In the genomic region with DNA sequence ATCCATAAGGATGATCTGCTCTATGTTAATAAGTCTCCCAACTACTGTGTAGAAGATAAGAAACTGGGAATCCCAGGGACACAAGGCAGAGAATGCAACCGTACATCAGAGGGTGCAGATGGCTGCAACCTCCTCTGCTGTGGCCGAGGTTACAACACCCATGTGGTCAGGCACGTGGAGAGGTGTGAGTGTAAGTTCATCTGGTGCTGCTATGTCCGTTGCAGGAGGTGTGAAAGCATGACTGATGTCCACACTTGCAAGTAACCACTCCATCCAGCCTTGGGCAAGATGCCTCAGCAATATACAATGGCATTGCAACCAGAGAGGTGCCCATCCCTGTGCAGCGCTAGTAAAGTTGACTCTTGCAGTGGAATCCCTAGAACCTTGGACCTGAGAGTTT, we compare ENCODE assay signal across 22 cellular contexts. TPM values are rescaled to one million over a fixed set of nuclear protein-coding genes. Genes with fewer than 3 reads are reported as not detected.
DNase-seq lines count a peak whose midpoint lies in the region; ATAC-seq and TF ChIP-seq lines count a peak whose summit lies in the region.
"Had no signal": no experiment of that assay in that cellular context is flagged by ENCODE, and none has a peak within 500 bp of the region (broad histone marks: within the 10 kb centered on the region; RNA-seq: fewer than 3 reads in every experiment).

No MANE protein-coding gene starts in this region.

- no peak overlapping the region for H3K4me3 Mint-ChIP-seq in IgD-negative memory B cell
- no peak overlapping the region for H3K4me3 Mint-ChIP-seq in natural killer cell treated with Interleukin-12 subunit alpha and Interleukin-12 subunit beta and Interleukin-15 and Interleukin-18, amount 100 ng/mL, for 72 hours
- H3K4me3 Mint-ChIP-seq: CD4-positive, alpha-beta memory T cell; HFFc6; T-helper 1 cell treated with Interleukin-12 subunit alpha and Interleukin-12 subunit beta and Interleukin-4 antibody, amounts not matched to agents 30 μg/mL and 1 μg/mL, for 36 hours had no signal

- DNase-seq in natural killer cell treated with Interleukin-12 subunit alpha and Interleukin-12 subunit beta and Interleukin-15 and Interleukin-18, amount 100 ng/mL, for 72 hours (ENCODE audit: low spot score), result peak; percentile 75
- DNase-seq in stimulated activated naive CD8-positive, alpha-beta T cell treated with anti-CD3 and anti-CD28 coated beads, Interleukin-15, Interleukin-2, amounts not matched to agents 100 U/mL and 50 U/mL, for 24 hours, result no peak
- DNase-seq in left lung (no peak), T-helper 2 cell (no peak)
- DNase-seq: Caco-2; CD4-positive, alpha-beta memory T cell; DMS 273 treated with DMSO at 0.1 percent for 48 hours; DND-41; HFFc6; NCI-H1694; NCI-H2081; NCI-H2171; NCI-H524 treated with DMSO at 0.1 percent for 48 hours; PC-3; SHP77 had no signal

- no peak for TF ChIP-seq CTCF in left lung (IDR thresholded peaks at IDR 0.05)

- H3K4me3 ChIP-seq in BLaER1, result peak overlapping the region; percentile 70
- no peak overlapping the region for H3K4me3 ChIP-seq in left lung
- H3K4me3 ChIP-seq: A549 had no signal

- ATAC-seq in GM18520 (IDR thresholded peaks at IDR 0.05; ENCODE audit: unreplicated experiment) (peak; percentile 67), left lung (no peak)
- peak; percentile 90 to 91 for ATAC-seq in natural killer cell treated with Interleukin-12 subunit alpha and Interleukin-12 subunit beta and Interleukin-15 and Interleukin-18, amount 100 ng/mL, for 72 hours
- no peak for ATAC-seq in stimulated activated naive CD8-positive, alpha-beta T cell treated with anti-CD3 and anti-CD28 coated beads, Interleukin-15, Interleukin-2, amounts not matched to agents 100 U/mL and 50 U/mL, for 24 hours
- ATAC-seq: A549, PC-3 had no signal

- peak overlapping the region; percentile 85 for H3K9ac ChIP-seq in BLaER1

- peaks cover 10 to 20% (median 18%) of the 10 kb centered on the region in 3 donors for H3K4me1 Mint-ChIP-seq in IgD-negative memory B cell
- H3K4me1 Mint-ChIP-seq in natural killer cell treated with Interleukin-12 subunit alpha and Interleukin-12 subunit beta and Interleukin-15 and Interleukin-18, amount 100 ng/mL, for 72 hours (ENCODE audit: low read depth in 2 of 2), result peaks cover 14% of the 10 kb centered on the region in 2 donors
- H3K4me1 Mint-ChIP-seq: CD4-positive, alpha-beta memory T cell had no signal

- peaks cover 96% of the 10 kb centered on the region for H4K20me1 ChIP-seq in BLaER1

- H3K9me3 ChIP-seq in BLaER1 (no peaks in the 10 kb centered on the region), left lung (no peaks in the 10 kb centered on the region)
- H3K9me3 ChIP-seq: A549, Caco-2 had no signal

- intact Hi-C loops in left lung (cut with DNase I), result no loop called here

- H3K36me3 Mint-ChIP-seq in IgD-negative memory B cell, result no peaks in the 10 kb centered on the region
- peaks cover 7% of the 10 kb centered on the region for H3K36me3 Mint-ChIP-seq in natural killer cell treated with Interleukin-12 subunit alpha and Interleukin-12 subunit beta and Interleukin-15 and Interleukin-18, amount 100 ng/mL, for 72 hours

- H3K9me3 Mint-ChIP-seq in IgD-negative memory B cell, result no peaks in the 10 kb centered on the region
- H3K9me3 Mint-ChIP-seq in natural killer cell treated with Interleukin-12 subunit alpha and Interleukin-12 subunit beta and Interleukin-15 and Interleukin-18, amount 100 ng/mL, for 72 hours, result no peaks in the 10 kb centered on the region
- H3K9me3 Mint-ChIP-seq: CD4-positive, alpha-beta memory T cell; HFFc6; T-helper 1 cell treated with Interleukin-12 subunit alpha and Interleukin-12 subunit beta and Interleukin-4 antibody, amounts not matched to agents 30 μg/mL and 1 μg/mL, for 36 hours had no signal

- peaks cover 65% of the 10 kb centered on the region for H3K36me3 ChIP-seq in BLaER1
- H3K36me3 ChIP-seq in left lung, result peaks cover 0 to 6% of the 10 kb centered on the region in 2 donors

- H3K27ac Mint-ChIP-seq in IgD-negative memory B cell, result peak overlapping the region in 2 of 3 donors; percentile 3 to 14
- H3K27ac Mint-ChIP-seq in natural killer cell treated with Interleukin-12 subunit alpha and Interleukin-12 subunit beta and Interleukin-15 and Interleukin-18, amount 100 ng/mL, for 72 hours, result no peak overlapping the region
- H3K27ac Mint-ChIP-seq: HFFc6; T-helper 1 cell treated with Interleukin-12 subunit alpha and Interleukin-12 subunit beta and Interleukin-4 antibody, amounts not matched to agents 30 μg/mL and 1 μg/mL, for 36 hours had no signal

- H3K4me1 ChIP-seq in BLaER1 (peaks cover 15% of the 10 kb centered on the region), left lung (no peaks in the 10 kb centered on the region)
- H3K4me1 ChIP-seq: A549, Caco-2 had no signal

- H3K27me3 Mint-ChIP-seq in IgD-negative memory B cell, result no peaks in the 10 kb centered on the region
- H3K27me3 Mint-ChIP-seq in natural killer cell treated with Interleukin-12 subunit alpha and Interleukin-12 subunit beta and Interleukin-15 and Interleukin-18, amount 100 ng/mL, for 72 hours, result peaks cover 5 to 16% of the 10 kb centered on the region in 2 donors
- H3K27me3 Mint-ChIP-seq: CD4-positive, alpha-beta memory T cell had no signal

- H3K27ac ChIP-seq in BLaER1, result peak overlapping the region; percentile 91
- H3K27ac ChIP-seq in left lung, result no peak overlapping the region
- H3K27ac ChIP-seq: A549 had no signal

- H3K27me3 ChIP-seq in BLaER1 (peaks cover 35% of the 10 kb centered on the region), left lung (peaks cover 15 to 17% of the 10 kb centered on the region in 2 donors)

- peak overlapping the region; percentile 72 for H3K4me2 ChIP-seq in BLaER1
- H3K4me2 ChIP-seq: A549 had no signal

RNA-seq across cellular contexts. Expression of a gene that starts 10.3 kb away (rescaled TPM):
- 5.9 TPM for polyA plus RNA-seq in IgD-negative memory B cell
- not detected for total RNA-seq in natural killer cell treated with Interleukin-12 subunit alpha and Interleukin-12 subunit beta and Interleukin-15 and Interleukin-18, amount 100 ng/mL, for 72 hours
- total RNA-seq in left lung, result not detected
- total RNA-seq: Caco-2; CD4-positive, alpha-beta memory T cell; HT-29; PC-3; RPMI7951 had no signal
- polyA plus RNA-seq: A549; CD4-positive, alpha-beta memory T cell had no signal

RNA-seq across cellular contexts. Expression of a gene that starts 57.0 kb away (rescaled TPM):
- polyA plus RNA-seq in IgD-negative memory B cell, result 50.4 TPM
- 10 to 100 TPM; 52.5 to 71.4 TPM for total RNA-seq in natural killer cell treated with Interleukin-12 subunit alpha and Interleukin-12 subunit beta and Interleukin-15 and Interleukin-18, amount 100 ng/mL, for 72 hours
- total RNA-seq in left lung, result 10 to 100 TPM; 44.1 to 48.6 TPM

Comparison
In these comparisons a context has a peak if more than half of its experiments do, and no peak if none do; other contexts are left out.
1. ATAC-seq: peak in GM18520 (single experiment) and natural killer cell treated with Interleukin-12 subunit alpha and Interleukin-12 subunit beta and Interleukin-15 and Interleukin-18, amount 100 ng/mL, for 72 hours (2 of 2); none in stimulated activated naive CD8-positive, alpha-beta T cell treated with anti-CD3 and anti-CD28 coated beads, Interleukin-15, Interleukin-2, amounts not matched to agents 100 U/mL and 50 U/mL, for 24 hours (single experiment) and left lung (single experiment).
2. H3K27ac Mint-ChIP-seq: peak in IgD-negative memory B cell (2 of 3); none in natural killer cell treated with Interleukin-12 subunit alpha and Interleukin-12 subunit beta and Interleukin-15 and Interleukin-18, amount 100 ng/mL, for 72 hours (0 of 2).